In the genomic region with DNA sequence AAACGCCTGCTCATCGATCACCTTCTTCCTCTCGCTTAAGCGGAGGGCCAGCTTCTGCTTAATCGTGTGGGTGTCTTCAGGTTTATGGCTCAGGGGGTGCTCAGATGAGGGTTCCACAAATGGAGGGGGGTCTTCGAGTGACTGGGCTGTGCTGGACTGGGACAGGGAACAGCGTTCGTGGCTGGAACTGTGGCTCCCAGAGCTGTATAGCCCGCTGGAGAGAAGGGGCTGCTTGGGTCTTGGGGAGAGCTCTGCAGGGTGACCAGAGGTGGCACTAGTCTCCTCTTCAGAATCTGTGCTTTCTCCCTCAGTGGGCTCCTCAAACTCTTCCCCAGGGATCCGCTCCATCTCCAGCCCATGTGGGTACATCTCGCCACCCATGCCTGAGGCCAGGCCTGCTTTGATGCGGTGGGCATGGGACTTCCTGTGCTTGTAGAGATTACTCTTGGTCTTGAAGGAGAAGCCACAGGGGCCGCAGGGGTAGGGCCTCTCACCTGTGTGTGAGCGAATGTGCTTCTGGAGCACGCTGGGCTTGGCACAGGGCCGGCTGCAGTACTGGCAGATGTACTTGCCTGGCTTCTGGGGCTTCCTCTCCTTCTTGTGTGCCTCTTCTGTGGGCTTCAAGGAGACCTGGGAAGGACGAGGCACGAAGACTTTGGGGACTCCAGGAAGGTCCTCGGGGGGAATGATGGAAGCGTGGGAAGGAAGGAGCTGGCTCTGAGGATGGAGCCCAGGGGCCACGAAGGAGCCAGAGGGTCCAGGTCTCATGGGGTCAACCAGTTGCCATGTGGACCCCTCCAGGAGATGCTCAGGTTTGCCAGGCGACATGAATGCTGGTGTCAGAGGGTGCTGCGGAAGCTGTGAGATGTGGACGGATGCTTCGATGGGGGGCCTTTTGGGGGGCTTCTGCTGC, we compare ENCODE assay signal across 1 cellular context.
TF ChIP-seq lines count a peak whose summit lies in the region.

No MANE protein-coding gene starts in this region.

TF ChIP-seq in GM23338, 12 proteins besides CTCF, POLR2A, EP300 and RAD21:
- no peak for TF ChIP-seq JUNB (IDR thresholded peaks at IDR 0.05; ENCODE audit: unreplicated experiment)
- no peak for TF ChIP-seq ZNF114 (CRISPR knock-in tag; IDR thresholded peaks at IDR 0.05)
- TF ChIP-seq CREB1 (CRISPR knock-in tag; IDR thresholded peaks at IDR 0.05; ENCODE audit: low read depth): no peak
- no peak for TF ChIP-seq EZH2phosphoT487 (IDR thresholded peaks at IDR 0.05; ENCODE audit: unreplicated experiment)
- no peak for TF ChIP-seq ZNF331 (CRISPR knock-in tag; IDR thresholded peaks at IDR 0.05; ENCODE audit: low read depth)
- TF ChIP-seq POLR2AphosphoS5 (IDR thresholded peaks at IDR 0.05; ENCODE audit: low read depth): no peak
- TF ChIP-seq, protein P1, sequence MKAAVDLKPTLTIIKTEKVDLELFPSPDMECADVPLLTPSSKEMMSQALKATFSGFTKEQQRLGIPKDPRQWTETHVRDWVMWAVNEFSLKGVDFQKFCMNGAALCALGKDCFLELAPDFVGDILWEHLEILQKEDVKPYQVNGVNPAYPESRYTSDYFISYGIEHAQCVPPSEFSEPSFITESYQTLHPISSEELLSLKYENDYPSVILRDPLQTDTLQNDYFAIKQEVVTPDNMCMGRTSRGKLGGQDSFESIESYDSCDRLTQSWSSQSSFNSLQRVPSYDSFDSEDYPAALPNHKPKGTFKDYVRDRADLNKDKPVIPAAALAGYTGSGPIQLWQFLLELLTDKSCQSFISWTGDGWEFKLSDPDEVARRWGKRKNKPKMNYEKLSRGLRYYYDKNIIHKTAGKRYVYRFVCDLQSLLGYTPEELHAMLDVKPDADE (IDR thresholded peaks at IDR 0.05): no peak
- TF ChIP-seq, protein P2, sequence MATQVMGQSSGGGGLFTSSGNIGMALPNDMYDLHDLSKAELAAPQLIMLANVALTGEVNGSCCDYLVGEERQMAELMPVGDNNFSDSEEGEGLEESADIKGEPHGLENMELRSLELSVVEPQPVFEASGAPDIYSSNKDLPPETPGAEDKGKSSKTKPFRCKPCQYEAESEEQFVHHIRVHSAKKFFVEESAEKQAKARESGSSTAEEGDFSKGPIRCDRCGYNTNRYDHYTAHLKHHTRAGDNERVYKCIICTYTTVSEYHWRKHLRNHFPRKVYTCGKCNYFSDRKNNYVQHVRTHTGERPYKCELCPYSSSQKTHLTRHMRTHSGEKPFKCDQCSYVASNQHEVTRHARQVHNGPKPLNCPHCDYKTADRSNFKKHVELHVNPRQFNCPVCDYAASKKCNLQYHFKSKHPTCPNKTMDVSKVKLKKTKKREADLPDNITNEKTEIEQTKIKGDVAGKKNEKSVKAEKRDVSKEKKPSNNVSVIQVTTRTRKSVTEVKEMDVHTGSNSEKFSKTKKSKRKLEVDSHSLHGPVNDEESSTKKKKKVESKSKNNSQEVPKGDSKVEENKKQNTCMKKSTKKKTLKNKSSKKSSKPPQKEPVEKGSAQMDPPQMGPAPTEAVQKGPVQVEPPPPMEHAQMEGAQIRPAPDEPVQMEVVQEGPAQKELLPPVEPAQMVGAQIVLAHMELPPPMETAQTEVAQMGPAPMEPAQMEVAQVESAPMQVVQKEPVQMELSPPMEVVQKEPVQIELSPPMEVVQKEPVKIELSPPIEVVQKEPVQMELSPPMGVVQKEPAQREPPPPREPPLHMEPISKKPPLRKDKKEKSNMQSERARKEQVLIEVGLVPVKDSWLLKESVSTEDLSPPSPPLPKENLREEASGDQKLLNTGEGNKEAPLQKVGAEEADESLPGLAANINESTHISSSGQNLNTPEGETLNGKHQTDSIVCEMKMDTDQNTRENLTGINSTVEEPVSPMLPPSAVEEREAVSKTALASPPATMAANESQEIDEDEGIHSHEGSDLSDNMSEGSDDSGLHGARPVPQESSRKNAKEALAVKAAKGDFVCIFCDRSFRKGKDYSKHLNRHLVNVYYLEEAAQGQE (IDR thresholded peaks at IDR 0.05; ENCODE audit: unreplicated experiment): no peak
